In the genomic region with DNA sequence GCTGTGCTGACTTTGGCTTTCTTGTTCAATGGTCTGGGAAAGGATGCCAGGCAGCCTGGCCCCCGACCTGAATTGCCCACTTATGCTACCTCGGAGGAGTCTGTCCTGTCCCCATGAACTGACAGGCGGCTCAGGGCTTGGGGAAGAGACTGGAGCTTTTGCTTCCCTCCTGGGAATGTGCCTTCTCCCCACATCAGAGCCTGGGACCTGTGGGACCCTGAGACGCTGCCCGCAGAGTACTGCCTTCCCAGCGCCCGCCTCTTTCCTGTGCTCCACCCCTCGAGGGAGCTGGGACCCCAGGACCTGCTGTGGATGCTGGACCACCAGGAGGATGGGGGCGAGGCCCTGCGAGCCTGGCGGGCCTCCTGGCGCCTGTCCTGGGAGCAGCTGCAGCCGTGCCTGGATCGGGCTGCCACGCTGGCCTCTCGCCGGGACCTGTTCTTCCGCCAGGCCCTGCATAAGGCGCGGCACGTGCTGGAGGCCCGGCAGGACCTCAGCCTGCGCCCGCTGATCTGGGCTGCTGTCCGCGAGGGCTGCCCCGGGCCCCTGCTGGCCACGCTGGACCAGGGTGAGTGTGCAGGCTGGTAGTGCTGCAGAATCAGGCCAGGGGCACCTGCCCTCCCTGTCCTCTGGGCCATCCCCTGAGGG, we compare ENCODE assay signal across 1 cellular context.
TF ChIP-seq lines count a peak whose summit lies in the region.

No MANE protein-coding gene starts in this region.

TF ChIP-seq in GM23338, 12 proteins besides CTCF, POLR2A, EP300 and RAD21:
- TF ChIP-seq, protein P1, sequence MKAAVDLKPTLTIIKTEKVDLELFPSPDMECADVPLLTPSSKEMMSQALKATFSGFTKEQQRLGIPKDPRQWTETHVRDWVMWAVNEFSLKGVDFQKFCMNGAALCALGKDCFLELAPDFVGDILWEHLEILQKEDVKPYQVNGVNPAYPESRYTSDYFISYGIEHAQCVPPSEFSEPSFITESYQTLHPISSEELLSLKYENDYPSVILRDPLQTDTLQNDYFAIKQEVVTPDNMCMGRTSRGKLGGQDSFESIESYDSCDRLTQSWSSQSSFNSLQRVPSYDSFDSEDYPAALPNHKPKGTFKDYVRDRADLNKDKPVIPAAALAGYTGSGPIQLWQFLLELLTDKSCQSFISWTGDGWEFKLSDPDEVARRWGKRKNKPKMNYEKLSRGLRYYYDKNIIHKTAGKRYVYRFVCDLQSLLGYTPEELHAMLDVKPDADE (IDR thresholded peaks at IDR 0.05): no peak
- TF ChIP-seq NANOG (IDR thresholded peaks at IDR 0.05; ENCODE audit: borderline replicate concordance): no peak
- TF ChIP-seq CREB1 (CRISPR knock-in tag; IDR thresholded peaks at IDR 0.05; ENCODE audit: low read depth): no peak
- TF ChIP-seq EZH2 (IDR thresholded peaks at IDR 0.05; ENCODE audit: low read depth, unreplicated experiment): no peak
- TF ChIP-seq ZNF462 (CRISPR knock-in tag; IDR thresholded peaks at IDR 0.05): no peak
- no peak for TF ChIP-seq JUNB (IDR thresholded peaks at IDR 0.05; ENCODE audit: unreplicated experiment)
- TF ChIP-seq ZNF114 (CRISPR knock-in tag; IDR thresholded peaks at IDR 0.05): no peak
- TF ChIP-seq STAT1 (IDR thresholded peaks at IDR 0.05; ENCODE audit: unreplicated experiment): no peak
- TF ChIP-seq ZNF331 (CRISPR knock-in tag; IDR thresholded peaks at IDR 0.05; ENCODE audit: low read depth): no peak
- TF ChIP-seq POLR2AphosphoS5 (IDR thresholded peaks at IDR 0.05; ENCODE audit: low read depth): no peak
- TF ChIP-seq REST (IDR thresholded peaks at IDR 0.05; ENCODE audit: unreplicated experiment): no peak
